Comparison of ENCODE assay signal across 8 cellular contexts in the genomic region with DNA sequence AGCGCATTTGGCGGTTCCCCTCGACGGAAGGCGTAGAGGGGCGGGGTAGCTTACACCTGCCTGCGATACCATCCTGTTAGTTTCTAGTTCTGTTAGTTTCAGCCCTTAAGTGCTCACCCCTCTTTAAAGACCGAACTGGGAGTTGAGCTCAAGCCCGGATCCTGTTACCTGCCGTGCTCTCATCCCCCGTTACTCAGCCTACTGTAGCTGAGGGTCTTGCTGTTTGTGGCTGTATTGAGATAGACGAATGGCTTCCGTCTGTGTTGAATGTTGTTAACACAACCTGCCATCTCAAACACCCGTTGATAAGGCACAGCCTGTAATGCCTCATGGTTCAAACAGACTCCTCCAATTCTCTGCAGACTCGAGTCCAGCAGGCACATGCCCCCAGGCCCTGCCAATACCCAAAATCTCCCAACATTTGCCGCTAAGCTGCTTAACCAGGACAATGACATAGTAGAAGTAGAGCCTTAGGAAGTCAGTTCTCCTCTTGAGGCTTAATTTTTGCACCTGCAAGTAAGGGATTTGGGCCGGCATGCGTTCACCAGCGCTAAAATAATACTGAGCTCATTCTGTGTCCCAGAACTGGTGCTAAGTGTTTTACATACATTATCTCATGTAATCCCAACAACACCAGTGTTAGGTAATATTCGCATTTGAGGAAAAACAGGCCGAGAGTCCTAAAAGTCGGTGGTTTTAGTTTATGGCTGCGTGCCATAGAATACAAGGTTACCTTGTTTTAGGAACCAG. TPM values are rescaled to one million over a fixed set of nuclear protein-coding genes. Genes with fewer than 3 reads are reported as not detected.
DNase-seq lines count a peak whose midpoint lies in the region; ATAC-seq and TF ChIP-seq lines count a peak whose summit lies in the region.

No MANE protein-coding gene starts in this region.

- DNase-seq in NK-92 treated with Interleukin-12 subunit alpha and Interleukin-12 subunit beta, amount 100 ng/mL, for 24 hours (lab: John Stamatoyannopoulos, UW), result peak; percentile 13
- DNase-seq in NK-92 (lab: John Stamatoyannopoulos, UW; ENCODE audit: unreplicated experiment), result no peak
- peak; percentile 61 for DNase-seq in SW480 (ENCODE audit: low spot score)
- peak; percentile 19 for DNase-seq in epithelial cell of esophagus (ENCODE audit: low read depth)
- no peak for DNase-seq in naive B cell
- no peak for DNase-seq in AG08395 (ENCODE audit: low spot score)

- no peaks in the 10 kb centered on the region for H3K36me3 Mint-ChIP-seq in IgD-negative memory B cell
- H3K36me3 Mint-ChIP-seq in naive B cell, result peaks cover 0 to 8% of the 10 kb centered on the region in 2 donors

- TF ChIP-seq CTCF in epithelial cell of esophagus (IDR thresholded peaks at IDR 0.05; ENCODE audit: insufficient read depth, low read depth, low read length, missing control alignments), result no peak

- no peaks in the 10 kb centered on the region for H3K27me3 Mint-ChIP-seq in IgD-negative memory B cell
- no peaks in the 10 kb centered on the region for H3K27me3 Mint-ChIP-seq in naive B cell

- H3K4me3 Mint-ChIP-seq in IgD-negative memory B cell, result peak overlapping the region; percentile 93 to 97 (median 96)
- H3K4me3 Mint-ChIP-seq in naive B cell, result peak overlapping the region; percentile 91 to 99 (median 96)

- peak overlapping the region; percentile 99 to 100 (median 100) for H3K27ac Mint-ChIP-seq in IgD-negative memory B cell
- peak overlapping the region; percentile 99 to 100 (median 100) for H3K27ac Mint-ChIP-seq in naive B cell

- peak overlapping the region; percentile 94 for H3K4me3 ChIP-seq in epithelial cell of esophagus (ENCODE audit: low read length)

- ATAC-seq in GM21737 (IDR thresholded peaks at IDR 0.05; ENCODE audit: unreplicated experiment), result peak; percentile 33
- peak; percentile 46 to 48 for ATAC-seq in naive B cell (ENCODE audit: low read depth in 2 of 2)

- no peaks in the 10 kb centered on the region for H3K9me3 Mint-ChIP-seq in IgD-negative memory B cell
- H3K9me3 Mint-ChIP-seq in naive B cell, result peaks cover 0 to 12% (median 0%) of the 10 kb centered on the region in 7 donors

- peaks cover 24 to 43% (median 34%) of the 10 kb centered on the region in 3 donors for H3K4me1 Mint-ChIP-seq in IgD-negative memory B cell
- H3K4me1 Mint-ChIP-seq in naive B cell, result peaks cover 33 to 49% (median 49%) of the 10 kb centered on the region in 3 donors

RNA-seq across cellular contexts. Expression of a gene that starts 1.3 kb away (rescaled TPM):
- polyA plus RNA-seq in IgD-negative memory B cell (5.0 TPM), naive B cell (ENCODE audit: low read depth in 6 of 6) (10 to 100 TPM in 2 of 6 donors, 1 to 10 TPM in 4; 3.7 to 16.7 (median 6.3) TPM)

Comparison
In these comparisons a context has a peak if more than half of its experiments do, and no peak if none do; other contexts are left out.
1. DNase-seq: peak in NK-92 treated with Interleukin-12 subunit alpha and Interleukin-12 subunit beta, amount 100 ng/mL, for 24 hours (single experiment), SW480 (single experiment) and epithelial cell of esophagus (single experiment); none in NK-92 (single experiment), naive B cell (single experiment) and AG08395 (single experiment).